In genomic region chr7:155806096-155806871, GRCh38 we compare ENCODE assay signal across 16 cellular contexts. TPM values are rescaled to one million over a fixed set of nuclear protein-coding genes. Genes with fewer than 3 reads are reported as not detected.
A peak's percentile ranks its signal among the peaks of the same experiment; 100 is the strongest.
DNase-seq lines count a peak whose midpoint lies in the region; ATAC-seq, FAIRE-seq and TF ChIP-seq lines count a peak whose summit lies in the region.
"Had no signal": no experiment of that assay in that cellular context is flagged by ENCODE, and none has a peak within 500 bp of the region (broad histone marks: within the 10 kb centered on the region; RNA-seq: fewer than 3 reads in every experiment).

No MANE protein-coding gene starts in this region.

- ATAC-seq in activated T-cell treated with anti-CD3 and anti-CD28 coated beads, Interleukin-2, amount 50 U/mL, for 72 hours (replicated peaks in 1 of 2), result no peak
- no peak for ATAC-seq in naive thymus-derived CD8-positive, alpha-beta T cell
- no peak for ATAC-seq in thoracic aorta (ENCODE audit: insufficient number of reproducible peaks, low FRiP score, low read depth)
- no peak for ATAC-seq in HG03432 (IDR thresholded peaks at IDR 0.05; ENCODE audit: unreplicated experiment)
- ATAC-seq in GM19452 (IDR thresholded peaks at IDR 0.05; ENCODE audit: unreplicated experiment), result no peak
- ATAC-seq: right lobe of liver had no signal

- TF ChIP-seq RAD21 in H1 (IDR thresholded peaks at IDR 0.05 in 1 of 2, conservative IDR thresholded peaks at IDR 0.05 in 1 of 2; ENCODE audit: low read depth in 2 of 2, low read length in 2 of 2), result no peak

- 0 out of 2 replicates have a peak overlapping the region, but pooled peaks have one; percentile 32 for H2BK20ac ChIP-seq in H1 (ENCODE audit: low read length)

- no peak overlapping the region for H3K27ac ChIP-seq in H1 (ENCODE audit: low read depth, low read length)
- H3K27ac ChIP-seq in thoracic aorta, result no peak overlapping the region
- H3K27ac ChIP-seq: epithelial cell of prostate, right lobe of liver had no signal

- no peak overlapping the region; the same call in 1 of the 2 replicates for H3K18ac ChIP-seq in H1 (ENCODE audit: extremely low read depth, low read length)

- no peak for FAIRE-seq in H1 (lab: Jason Lieb, UNC)
- FAIRE-seq: A204.1, GM18507 had no signal

- no peak overlapping the region for H3K9ac ChIP-seq in H1 (replicated peaks in 1 of 4; ENCODE audit: extremely low read depth in 1 of 4, low read depth in 3 of 4, low read length in 3 of 4)

- H3K27me3 Mint-ChIP-seq in activated T-cell treated with anti-CD3 and anti-CD28 coated beads, Interleukin-2, amount 50 U/mL, for 72 hours (ENCODE audit: low read depth), result peaks cover 57% of the 10 kb centered on the region
- peaks cover 15 to 63% (median 35%) of the 10 kb centered on the region in 5 donors for H3K27me3 Mint-ChIP-seq in naive thymus-derived CD8-positive, alpha-beta T cell

- peaks cover 0 to 9% (median 0%) of the 10 kb centered on the region in 4 experiments; a peak in 2 of 8 replicates for H3K36me3 ChIP-seq in H1 (ENCODE audit: control insufficient read depth in 2 of 4, insufficient read depth in 4 of 4, low read length in 3 of 4)
- H3K36me3 ChIP-seq in thoracic aorta, result no peaks in the 10 kb centered on the region
- H3K36me3 ChIP-seq: adrenal gland, right lobe of liver had no signal

- no peaks in the 10 kb centered on the region for H3K79me1 ChIP-seq in H1 (ENCODE audit: low read depth, low read length)

- no peak overlapping the region; the same call in 1 of the 2 replicates for H2BK5ac ChIP-seq in H1 (ENCODE audit: low read depth, low read length)

- H3K4me3 Mint-ChIP-seq in activated T-cell treated with anti-CD3 and anti-CD28 coated beads, Interleukin-2, amount 50 U/mL, for 72 hours, result peak overlapping the region; percentile 53 to 63
- H3K4me3 Mint-ChIP-seq in naive thymus-derived CD8-positive, alpha-beta T cell, result peak overlapping the region in 9 of 10 donors; percentile 20 to 78 (median 47)

- H3K23ac ChIP-seq in H1 (ENCODE audit: insufficient read length), result no peak overlapping the region

- H3K4me2 ChIP-seq in H1 (ENCODE audit: insufficient read depth in 1 of 2, low read depth in 2 of 2, low read length in 2 of 2), result peak overlapping the region; percentile 40 to 73

- no peak overlapping the region for H2AFZ ChIP-seq in H1 (ENCODE audit: low read length)

- TF ChIP-seq EP300 in H1 (IDR thresholded peaks at IDR 0.05; ENCODE audit: borderline replicate concordance in 1 of 2, low read depth in 2 of 2, low read length in 2 of 2), result no peak

- H3K27ac Mint-ChIP-seq in activated T-cell treated with anti-CD3 and anti-CD28 coated beads, Interleukin-2, amount 50 U/mL, for 72 hours, result no peak overlapping the region
- H3K27ac Mint-ChIP-seq in naive thymus-derived CD8-positive, alpha-beta T cell, result peak overlapping the region in 1 of 10 donors; percentile 62

- no peak overlapping the region for H4K91ac ChIP-seq in H1 (replicated peaks; ENCODE audit: insufficient read length, low read length)

- CTCF ChIA-PET in H1 (lab: Charles Lee; ENCODE audit: partially characterized antibody), result interaction anchor here (0.6 to 1.6 kb wide), 7 partner anchors 89 to 1201 kb away, joined by 3 to 7 read pairs (median 3); no protein-coding TSS in a partner anchor

- peaks cover 15 to 22% of the 10 kb centered on the region in 2 experiments for H4K20me1 ChIP-seq in H1 (replicated peaks in 1 of 2; ENCODE audit: control insufficient read depth in 1 of 2, insufficient read depth in 2 of 2, low read length in 2 of 2)

- no peak overlapping the region for H4K5ac ChIP-seq in H1 (ENCODE audit: insufficient read length, low read depth, low read length)

- no peaks in the 10 kb centered on the region for H3K36me3 Mint-ChIP-seq in activated T-cell treated with anti-CD3 and anti-CD28 coated beads, Interleukin-2, amount 50 U/mL, for 72 hours (ENCODE audit: insufficient read depth in 2 of 2)
- no peaks in the 10 kb centered on the region for H3K36me3 Mint-ChIP-seq in naive thymus-derived CD8-positive, alpha-beta T cell

- H4K8ac ChIP-seq in H1 (ENCODE audit: extremely low read depth, insufficient read depth, low read length), result no peak overlapping the region

- no peak overlapping the region for H3K4ac ChIP-seq in H1 (replicated peaks; ENCODE audit: insufficient read length, low read depth, low read length)

- H2BK15ac ChIP-seq in H1 (ENCODE audit: low read length), result peak overlapping the region; percentile 99

- H3K9me3 Mint-ChIP-seq in activated T-cell treated with anti-CD3 and anti-CD28 coated beads, Interleukin-2, amount 50 U/mL, for 72 hours, result no peaks in the 10 kb centered on the region
- no peaks in the 10 kb centered on the region for H3K9me3 Mint-ChIP-seq in naive thymus-derived CD8-positive, alpha-beta T cell

- H3K4me1 ChIP-seq in H1 (replicated peaks in 1 of 4; ENCODE audit: control insufficient read depth in 3 of 4, insufficient read depth in 4 of 4, low read length in 3 of 4) (peaks cover 8 to 62% (median 41%) of the 10 kb centered on the region in 4 experiments), thoracic aorta (ENCODE audit: control insufficient read depth in 1 of 2, low read depth in 2 of 2) (peaks cover 26 to 56% of the 10 kb centered on the region in 2 donors)

- no peaks in the 10 kb centered on the region for H3K79me2 ChIP-seq in H1 (ENCODE audit: control insufficient read depth in 1 of 2, insufficient read depth in 2 of 2, low read length in 2 of 2)

- peak overlapping the region; percentile 93; the same call in 1 of the 2 replicates for H2BK12ac ChIP-seq in H1 (ENCODE audit: low read depth, low read length)

- no peak overlapping the region for H3K14ac ChIP-seq in H1 (ENCODE audit: insufficient read length)

- no peak overlapping the region; the same call in 1 of the 2 replicates for H2AK5ac ChIP-seq in H1 (ENCODE audit: low read depth, low read length)

- no peak overlapping the region for H2BK120ac ChIP-seq in H1 (replicated peaks; ENCODE audit: low read depth, low read length)

- TF ChIP-seq POLR2A in H1 (IDR thresholded peaks at IDR 0.05; ENCODE audit: control extremely low read depth in 1 of 2, low read depth in 2 of 2, low read length in 2 of 2), result no peak

- H3K4me3 ChIP-seq in H1 (ENCODE audit: extremely low read depth in 1 of 4, insufficient read depth in 2 of 4, low read depth in 3 of 4, low read length in 4 of 4) (peak overlapping the region in 3 of 4 experiments; percentile 27 to 56 (median 36); a peak in 5 of 8 replicates), thoracic aorta (peak overlapping the region; percentile 60)

- peaks cover 11% of the 10 kb centered on the region; the same call in 1 of the 2 replicates for H3K23me2 ChIP-seq in H1 (ENCODE audit: low read depth, low read length)

- H3K56ac ChIP-seq in H1 (replicated peaks; ENCODE audit: insufficient read length, low read depth, low read length), result no peak overlapping the region

- whole genome bisulfite sequencing in H1 (ENCODE audit: extremely low coverage in 1 of 2, insufficient coverage in 1 of 2, insufficient read length in 1 of 2, insufficient replicate concordance in 2 of 2, low coverage in 1 of 2, low lambda C conversion rate in 2 of 2, missing lambda C conversion rate in 1 of 2), 2 experiments, result 9% methylated on average over 41 of the region's 47 CpGs; no CpG with 5 or more reads in 1 of the 2 experiments

- H3K27me3 ChIP-seq in H1 (replicated peaks in 1 of 4; ENCODE audit: control insufficient read depth in 3 of 4, extremely low read depth in 1 of 4, insufficient read depth in 3 of 4, low read length in 3 of 4) (peaks cover 81 to 100% (median 97%) of the 10 kb centered on the region in 4 experiments), thoracic aorta (replicated peaks; ENCODE audit: insufficient read depth) (peaks cover 6% of the 10 kb centered on the region)
- H3K27me3 ChIP-seq: right lobe of liver had no signal

- POLR2A ChIA-PET in H1 (lab: Charles Lee; ENCODE audit: partially characterized antibody), result no interaction called here
- POLR2A ChIA-PET in naive thymus-derived CD8-positive, alpha-beta T cell (lab: Charles Lee), result no interaction called here

- H3K9me3 ChIP-seq in H1 (ENCODE audit: insufficient read depth in 2 of 2, low read depth in 1 of 2, low read length in 1 of 2) (peaks cover 0 to 8% of the 10 kb centered on the region in 2 experiments; a peak in 2 of 4 replicates), thoracic aorta (no peaks in the 10 kb centered on the region)
- H3K9me3 ChIP-seq: adrenal gland, right lobe of liver had no signal

- DNase-seq in activated T-cell treated with anti-CD3 and anti-CD28 coated beads, Interleukin-2, amount 50 U/mL, for 72 hours, result no peak
- no peak for DNase-seq in activated T-cell treated with anti-CD3 and anti-CD28 coated beads, Interleukin-2, amount 50 U/mL, for 48 hours
- DNase-seq in H1 (ENCODE audit: low read depth in 1 of 2, low spot score in 2 of 2) (no peak), thoracic aorta (ENCODE audit: low spot score) (no peak), activated gamma-delta T cell treated with Interleukin-2 at 50 U/mL for 16 hours (no peak)
- peak in 1 of 10 donors; percentile 55 for DNase-seq in naive thymus-derived CD8-positive, alpha-beta T cell
- DNase-seq: adrenal gland; NCI-H187 treated with DMSO at 0.1 percent for 48 hours; NK-92 treated with Interleukin-12 subunit alpha and Interleukin-12 subunit beta, amount 100 ng/mL, for 24 hours had no signal

- TF ChIP-seq CTCF in H1 (IDR thresholded peaks at IDR 0.05; ENCODE audit: control extremely low read depth in 1 of 3, insufficient read depth in 1 of 3, low read depth in 1 of 3, low read length in 3 of 3) (peak in 1 of 3 experiments; percentile 17; a peak in 2 of 4 replicates), thoracic aorta (IDR thresholded peaks at IDR 0.05) (no peak)

- peaks cover 17% of the 10 kb centered on the region for H3K4me1 Mint-ChIP-seq in activated T-cell treated with anti-CD3 and anti-CD28 coated beads, Interleukin-2, amount 50 U/mL, for 72 hours (ENCODE audit: low read depth)
- peaks cover 10 to 35% (median 27%) of the 10 kb centered on the region in 4 donors for H3K4me1 Mint-ChIP-seq in naive thymus-derived CD8-positive, alpha-beta T cell

TF ChIP-seq in H1, 55 proteins besides CTCF, POLR2A, EP300 and RAD21 (continues in another document):
- no peak for TF ChIP-seq CHD1 (IDR thresholded peaks at IDR 0.05; ENCODE audit: low read depth, low read length)
- peak; percentile 91 for TF ChIP-seq EZH2 (IDR thresholded peaks at IDR 0.05; ENCODE audit: low read depth, low read length, severe bottlenecking)

RNA-seq across cellular contexts. Expression of gene SHH, which starts 6.0 kb away (rescaled TPM):
- total RNA-seq in activated T-cell treated with anti-CD3 and anti-CD28 coated beads, Interleukin-2, amount 50 U/mL, for 72 hours, result under 1 TPM; 0.05 to 0.10 TPM
- total RNA-seq in H1 (2021; fragmentation: NEBNext Ultra II Directional; extraction: Animal tissue kit (Norgen Biotek cat#: 25700)), result not detected in 2 replicates
- polyA plus RNA-seq in H1 (2011; rRNA removed), result not detected in 2 replicates
- polyA plus RNA-seq in H1 (2011; cell fraction: cytosol; rRNA removed), result 0.01 TPM
- not detected for polyA plus RNA-seq in H1 (2011; cell fraction: nucleus; rRNA removed)
- polyA plus RNA-seq in H1 (2012, experiment 1 of 2), result not detected in 4 replicates
- polyA plus RNA-seq in H1 (2012, experiment 2 of 2), result not detected
- polyA plus RNA-seq in H1 (2013, experiment 1 of 2), result under 0.01 TPM
- polyA plus RNA-seq in H1 (2013, experiment 2 of 2), result 0.04 TPM
- polyA minus RNA-seq in H1 (2011; rRNA and poly(A)+ RNA removed), result 0.03 TPM in 1 of 2 replicates, not detected in the other
- not detected for polyA minus RNA-seq in H1 (2011; cell fraction: cytosol; rRNA and poly(A)+ RNA removed)
- not detected for polyA minus RNA-seq in H1 (2011; cell fraction: nucleus; rRNA and poly(A)+ RNA removed)
- total RNA-seq in naive thymus-derived CD8-positive, alpha-beta T cell, result not detected
- under 1 TPM in 1 of 3 donors, not detected in 2; 0.11 TPM for polyA plus RNA-seq in naive thymus-derived CD8-positive, alpha-beta T cell
- under 1 TPM in 1 of 2 donors, not detected in 1; 0.28 TPM for total RNA-seq in thoracic aorta
- total RNA-seq: HT1080 had no signal
